In the genomic region with DNA sequence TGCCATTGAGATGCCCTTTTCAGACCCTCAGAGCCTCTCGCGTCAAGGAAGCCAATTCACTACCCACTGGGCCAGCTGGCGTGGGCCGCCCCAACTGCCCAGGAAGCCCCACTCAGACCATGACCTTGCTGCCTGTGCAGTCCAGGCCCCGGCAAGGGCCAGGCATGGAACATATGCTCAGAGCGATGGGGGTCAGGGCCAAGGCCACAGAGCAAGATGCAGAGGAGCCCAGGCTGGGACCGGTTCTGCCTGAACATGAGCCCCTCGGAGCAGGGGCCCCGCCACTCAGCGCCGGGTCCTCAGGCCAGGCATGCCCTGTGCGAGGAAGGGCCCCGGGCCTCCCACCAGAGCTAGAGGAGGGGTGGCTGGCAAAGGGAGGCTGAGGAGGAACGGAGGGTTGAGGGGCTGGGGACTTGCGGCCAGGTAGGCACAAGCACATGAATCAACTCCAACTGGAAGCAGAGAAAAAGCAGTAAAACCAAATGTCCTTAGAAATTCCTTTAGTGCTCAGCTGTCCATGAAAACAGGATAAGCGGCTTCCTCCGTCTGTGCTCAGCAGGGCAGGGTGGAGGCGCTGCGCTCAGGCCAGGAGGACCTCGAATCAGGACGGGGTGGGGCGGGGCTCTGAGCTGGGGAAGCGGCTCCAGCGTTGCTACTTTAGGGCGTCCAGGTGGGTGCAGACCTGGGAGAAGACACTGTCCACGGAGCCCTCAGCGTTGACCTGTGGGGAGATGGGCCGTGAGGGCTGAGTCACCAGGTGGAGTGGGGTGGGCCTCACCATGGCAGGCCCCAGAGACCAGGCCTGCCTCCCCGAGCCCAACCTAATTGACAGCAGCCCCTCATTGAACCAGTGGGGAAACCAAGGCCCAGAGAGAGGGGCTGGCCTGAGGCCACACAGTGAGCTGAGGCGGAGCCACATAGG, we compare ENCODE assay signal across 1 cellular context.
TF ChIP-seq lines count a peak whose summit lies in the region.

No MANE protein-coding gene starts in this region.

TF ChIP-seq in endothelial cell of umbilical vein, 7 proteins besides CTCF, POLR2A, EP300 and RAD21:
- TF ChIP-seq POLR2AphosphoS5 (IDR thresholded peaks at IDR 0.05; ENCODE audit: insufficient read depth, low read depth, low read length), result peak; percentile 29
- TF ChIP-seq, protein P1, sequence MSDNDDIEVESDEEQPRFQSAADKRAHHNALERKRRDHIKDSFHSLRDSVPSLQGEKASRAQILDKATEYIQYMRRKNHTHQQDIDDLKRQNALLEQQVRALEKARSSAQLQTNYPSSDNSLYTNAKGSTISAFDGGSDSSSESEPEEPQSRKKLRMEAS (IDR thresholded peaks at IDR 0.05; ENCODE audit: insufficient read depth, insufficient read length), result no peak
